8 cellular contexts compared by ENCODE assay signal in genomic region chr6:118580585-118581419, GRCh38. TPM values are rescaled to one million over a fixed set of nuclear protein-coding genes. Genes with fewer than 3 reads are reported as not detected.
DNase-seq lines count a peak whose midpoint lies in the region; TF ChIP-seq lines count a peak whose summit lies in the region.

No MANE protein-coding gene starts in this region.

- no peaks in the 10 kb centered on the region for H3K4me1 ChIP-seq in KMS-11 (ENCODE audit: low read depth, poor library complexity, severe bottlenecking)
- H3K4me1 ChIP-seq in liver (ENCODE audit: control insufficient read depth in 4 of 4, insufficient read depth in 4 of 4, low read length in 3 of 4), result peaks cover 0 to 2% (median 0%) of the 10 kb centered on the region in 4 donors
- H3K4me1 ChIP-seq in testis, result no peaks in the 10 kb centered on the region

- no peak overlapping the region for H2AFZ ChIP-seq in KMS-11 (ENCODE audit: low read depth)

- H3K9me3 ChIP-seq in liver (ENCODE audit: control insufficient read depth in 4 of 4, low read length in 3 of 4) (peaks cover 0 to 4% (median 2%) of the 10 kb centered on the region in 4 donors), testis (no peaks in the 10 kb centered on the region)

- TF ChIP-seq CTCF in AG10803 (conservative IDR thresholded peaks at IDR 0.05; ENCODE audit: low read length), result peak; percentile 81
- peak; percentile 48 for TF ChIP-seq CTCF in GM13977 (IDR thresholded peaks at IDR 0.05; ENCODE audit: extremely low read depth, insufficient read depth, missing control alignments)
- peak; percentile 60; the same call in 1 of the 2 replicates for TF ChIP-seq CTCF in KMS-11 (conservative IDR thresholded peaks at IDR 0.05; ENCODE audit: low read depth, low read length)
- peak; percentile 79 for TF ChIP-seq CTCF in liver (IDR thresholded peaks at IDR 0.05; ENCODE audit: low read depth, low read length, missing input control)
- peak; percentile 39 to 70 (median 58) for TF ChIP-seq CTCF in testis (IDR thresholded peaks at IDR 0.05)

- in situ Hi-C loops in GM13977 (cut with MboI; ENCODE audit: low pct_unique_long_range_greater_than_20kb, low sequenced_read_pairs, unreplicated experiment), result no loop called here

- H3K79me2 ChIP-seq in KMS-11 (ENCODE audit: insufficient read depth, low read depth), result no peaks in the 10 kb centered on the region

- intact Hi-C loops in testis (cut with DNase I; ENCODE audit: low total_unique reads), result no loop called here

- H3K27me3 ChIP-seq in KMS-11 (ENCODE audit: insufficient read depth, low read depth) (no peaks in the 10 kb centered on the region), liver (ENCODE audit: control insufficient read depth in 4 of 4, insufficient read depth in 4 of 4, low read length in 3 of 4) (no peaks in the 10 kb centered on the region), testis (no peaks in the 10 kb centered on the region)

- 56% methylated on average over 10 of the region's 10 CpGs for WGBS in liver
- WGBS in testis, 2 donors, result 60% methylated on average over 10 of the region's 10 CpGs

- peak; percentile 91 to 92 for TF ChIP-seq RAD21 in liver (IDR thresholded peaks at IDR 0.05)

- H3K36me3 ChIP-seq in KMS-11 (ENCODE audit: insufficient read depth), result no peaks in the 10 kb centered on the region
- H3K36me3 ChIP-seq in liver (ENCODE audit: control insufficient read depth in 4 of 4, insufficient read depth in 3 of 4, low read depth in 1 of 4, low read length in 3 of 4), result no peaks in the 10 kb centered on the region
- H3K36me3 ChIP-seq in testis (ENCODE audit: low read depth, missing control alignments), result no peaks in the 10 kb centered on the region

- H3K9ac ChIP-seq in KMS-11 (no peak overlapping the region), liver (ENCODE audit: low read depth in 1 of 2, low read length in 2 of 2) (no peak overlapping the region)

- H3K4me3 ChIP-seq in AG10803 (ENCODE audit: low read length), result no peak overlapping the region
- no peak overlapping the region for H3K4me3 ChIP-seq in KMS-11 (IDR thresholded peaks at IDR 0.05; ENCODE audit: insufficient read depth, low read depth, low read length)
- no peak overlapping the region for H3K4me3 ChIP-seq in liver (ENCODE audit: low read depth in 1 of 3, low read length in 3 of 3)
- H3K4me3 ChIP-seq in testis, result no peak overlapping the region

- DNase-seq in AG10803 (ENCODE audit: low read depth) (peak; percentile 87), GM13977 (ENCODE audit: low spot score) (peak; percentile 16), SHP77 (lab: John Stamatoyannopoulos, UW) (peak; percentile 44 to 60), dermis blood vessel endothelial cell (peak; percentile 85), testis (peak; percentile 48), NCI-H1436 treated with DMSO at 0.1 percent for 48 hours (lab: John Stamatoyannopoulos, UW) (no peak)

- no peak for TF ChIP-seq POLR2A in testis (IDR thresholded peaks at IDR 0.05)

- no peaks in the 10 kb centered on the region for H4K20me1 ChIP-seq in KMS-11 (ENCODE audit: insufficient read depth)

- H3K4me2 ChIP-seq in KMS-11, result no peak overlapping the region

- H3K27ac ChIP-seq in KMS-11 (no peak overlapping the region), liver (ENCODE audit: low read depth in 1 of 2, low read length in 2 of 2) (no peak overlapping the region), testis (no peak overlapping the region)

TF ChIP-seq in liver, 16 proteins besides CTCF, POLR2A, EP300 and RAD21:
- no peak for TF ChIP-seq EGR1 (IDR thresholded peaks at IDR 0.05; ENCODE audit: low read depth in 2 of 2)
- no peak for TF ChIP-seq NR2F2 (IDR thresholded peaks at IDR 0.05)
- TF ChIP-seq FOXA2 (IDR thresholded peaks at IDR 0.05), result no peak
- no peak for TF ChIP-seq SP1 (IDR thresholded peaks at IDR 0.05)
- TF ChIP-seq FOXA1 (IDR thresholded peaks at IDR 0.05), result no peak
- TF ChIP-seq, protein P1, sequence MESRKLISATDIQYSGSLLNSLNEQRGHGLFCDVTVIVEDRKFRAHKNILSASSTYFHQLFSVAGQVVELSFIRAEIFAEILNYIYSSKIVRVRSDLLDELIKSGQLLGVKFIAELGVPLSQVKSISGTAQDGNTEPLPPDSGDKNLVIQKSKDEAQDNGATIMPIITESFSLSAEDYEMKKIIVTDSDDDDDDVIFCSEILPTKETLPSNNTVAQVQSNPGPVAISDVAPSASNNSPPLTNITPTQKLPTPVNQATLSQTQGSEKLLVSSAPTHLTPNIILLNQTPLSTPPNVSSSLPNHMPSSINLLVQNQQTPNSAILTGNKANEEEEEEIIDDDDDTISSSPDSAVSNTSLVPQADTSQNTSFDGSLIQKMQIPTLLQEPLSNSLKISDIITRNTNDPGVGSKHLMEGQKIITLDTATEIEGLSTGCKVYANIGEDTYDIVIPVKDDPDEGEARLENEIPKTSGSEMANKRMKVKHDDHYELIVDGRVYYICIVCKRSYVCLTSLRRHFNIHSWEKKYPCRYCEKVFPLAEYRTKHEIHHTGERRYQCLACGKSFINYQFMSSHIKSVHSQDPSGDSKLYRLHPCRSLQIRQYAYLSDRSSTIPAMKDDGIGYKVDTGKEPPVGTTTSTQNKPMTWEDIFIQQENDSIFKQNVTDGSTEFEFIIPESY (IDR thresholded peaks at IDR 0.05), result no peak
- TF ChIP-seq MAX (IDR thresholded peaks at IDR 0.05), result no peak
- no peak for TF ChIP-seq TAF1 (conservative IDR thresholded peaks at IDR 0.05)
- TF ChIP-seq, protein P2, sequence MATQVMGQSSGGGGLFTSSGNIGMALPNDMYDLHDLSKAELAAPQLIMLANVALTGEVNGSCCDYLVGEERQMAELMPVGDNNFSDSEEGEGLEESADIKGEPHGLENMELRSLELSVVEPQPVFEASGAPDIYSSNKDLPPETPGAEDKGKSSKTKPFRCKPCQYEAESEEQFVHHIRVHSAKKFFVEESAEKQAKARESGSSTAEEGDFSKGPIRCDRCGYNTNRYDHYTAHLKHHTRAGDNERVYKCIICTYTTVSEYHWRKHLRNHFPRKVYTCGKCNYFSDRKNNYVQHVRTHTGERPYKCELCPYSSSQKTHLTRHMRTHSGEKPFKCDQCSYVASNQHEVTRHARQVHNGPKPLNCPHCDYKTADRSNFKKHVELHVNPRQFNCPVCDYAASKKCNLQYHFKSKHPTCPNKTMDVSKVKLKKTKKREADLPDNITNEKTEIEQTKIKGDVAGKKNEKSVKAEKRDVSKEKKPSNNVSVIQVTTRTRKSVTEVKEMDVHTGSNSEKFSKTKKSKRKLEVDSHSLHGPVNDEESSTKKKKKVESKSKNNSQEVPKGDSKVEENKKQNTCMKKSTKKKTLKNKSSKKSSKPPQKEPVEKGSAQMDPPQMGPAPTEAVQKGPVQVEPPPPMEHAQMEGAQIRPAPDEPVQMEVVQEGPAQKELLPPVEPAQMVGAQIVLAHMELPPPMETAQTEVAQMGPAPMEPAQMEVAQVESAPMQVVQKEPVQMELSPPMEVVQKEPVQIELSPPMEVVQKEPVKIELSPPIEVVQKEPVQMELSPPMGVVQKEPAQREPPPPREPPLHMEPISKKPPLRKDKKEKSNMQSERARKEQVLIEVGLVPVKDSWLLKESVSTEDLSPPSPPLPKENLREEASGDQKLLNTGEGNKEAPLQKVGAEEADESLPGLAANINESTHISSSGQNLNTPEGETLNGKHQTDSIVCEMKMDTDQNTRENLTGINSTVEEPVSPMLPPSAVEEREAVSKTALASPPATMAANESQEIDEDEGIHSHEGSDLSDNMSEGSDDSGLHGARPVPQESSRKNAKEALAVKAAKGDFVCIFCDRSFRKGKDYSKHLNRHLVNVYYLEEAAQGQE (IDR thresholded peaks at IDR 0.05), result no peak
- no peak for TF ChIP-seq GABPA (IDR thresholded peaks at IDR 0.05 in 1 of 2, conservative IDR thresholded peaks at IDR 0.05 in 1 of 2)

RNA-seq across cellular contexts. Expression of gene PLN, which starts 32.7 kb away (rescaled TPM):
- total RNA-seq in dermis blood vessel endothelial cell (not detected in 2 replicates), liver (1 to 10 TPM in 1 of 2 donors, under 1 TPM in 1; 0.14 to 1.3 TPM), testis (1 to 10 TPM; 2.0 to 5.0 TPM)
- polyA plus RNA-seq in liver (under 1 TPM; 0.22 to 0.66 TPM), testis (ENCODE audit: insufficient read depth, low read depth, low replicate concordance) (15.2 TPM)
